In genomic region chr3:26280517-26280916, GRCh38 we compare ENCODE assay signal across 2 cellular contexts.
TF ChIP-seq lines count a peak whose summit lies in the region.

No MANE protein-coding gene starts in this region.

TF ChIP-seq in SK-N-SH, 30 proteins besides CTCF, POLR2A, EP300 and RAD21 (continued from another document):
- TF ChIP-seq, protein P1, sequence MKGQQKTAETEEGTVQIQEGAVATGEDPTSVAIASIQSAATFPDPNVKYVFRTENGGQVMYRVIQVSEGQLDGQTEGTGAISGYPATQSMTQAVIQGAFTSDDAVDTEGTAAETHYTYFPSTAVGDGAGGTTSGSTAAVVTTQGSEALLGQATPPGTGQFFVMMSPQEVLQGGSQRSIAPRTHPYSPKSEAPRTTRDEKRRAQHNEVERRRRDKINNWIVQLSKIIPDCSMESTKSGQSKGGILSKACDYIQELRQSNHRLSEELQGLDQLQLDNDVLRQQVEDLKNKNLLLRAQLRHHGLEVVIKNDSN (IDR thresholded peaks at IDR 0.05; ENCODE audit: borderline replicate concordance, low read depth) = no peak
- TF ChIP-seq, protein P2, sequence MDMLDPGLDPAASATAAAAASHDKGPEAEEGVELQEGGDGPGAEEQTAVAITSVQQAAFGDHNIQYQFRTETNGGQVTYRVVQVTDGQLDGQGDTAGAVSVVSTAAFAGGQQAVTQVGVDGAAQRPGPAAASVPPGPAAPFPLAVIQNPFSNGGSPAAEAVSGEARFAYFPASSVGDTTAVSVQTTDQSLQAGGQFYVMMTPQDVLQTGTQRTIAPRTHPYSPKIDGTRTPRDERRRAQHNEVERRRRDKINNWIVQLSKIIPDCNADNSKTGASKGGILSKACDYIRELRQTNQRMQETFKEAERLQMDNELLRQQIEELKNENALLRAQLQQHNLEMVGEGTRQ (IDR thresholded peaks at IDR 0.05; ENCODE audit: borderline replicate concordance, low read depth, low read length) = no peak
- no peak for TF ChIP-seq MXI1 (IDR thresholded peaks at IDR 0.05; ENCODE audit: low read depth, low read length)
- TF ChIP-seq REST (IDR thresholded peaks at IDR 0.05; ENCODE audit: low read depth, low read length) = no peak
- TF ChIP-seq FOSL2 (IDR thresholded peaks at IDR 0.05; ENCODE audit: borderline replicate concordance, low read depth) = no peak
- TF ChIP-seq SMC3 (IDR thresholded peaks at IDR 0.05; ENCODE audit: low read depth, low read length) = no peak
- TF ChIP-seq MEF2A (IDR thresholded peaks at IDR 0.05; ENCODE audit: borderline replicate concordance, low read depth) = no peak
- no peak for TF ChIP-seq EZH2phosphoT487 (IDR thresholded peaks at IDR 0.05; ENCODE audit: borderline replicate concordance, low read depth)
- TF ChIP-seq FOXM1 (IDR thresholded peaks at IDR 0.05; ENCODE audit: low read depth) = no peak
- TF ChIP-seq NFIC (IDR thresholded peaks at IDR 0.05; ENCODE audit: borderline replicate concordance) = no peak

TF ChIP-seq in SK-N-SH treated with all-trans-retinoic acid at 6 μM for 48 hours, 23 proteins besides CTCF, POLR2A, EP300 and RAD21 (continued from another document):
- TF ChIP-seq, protein P3, sequence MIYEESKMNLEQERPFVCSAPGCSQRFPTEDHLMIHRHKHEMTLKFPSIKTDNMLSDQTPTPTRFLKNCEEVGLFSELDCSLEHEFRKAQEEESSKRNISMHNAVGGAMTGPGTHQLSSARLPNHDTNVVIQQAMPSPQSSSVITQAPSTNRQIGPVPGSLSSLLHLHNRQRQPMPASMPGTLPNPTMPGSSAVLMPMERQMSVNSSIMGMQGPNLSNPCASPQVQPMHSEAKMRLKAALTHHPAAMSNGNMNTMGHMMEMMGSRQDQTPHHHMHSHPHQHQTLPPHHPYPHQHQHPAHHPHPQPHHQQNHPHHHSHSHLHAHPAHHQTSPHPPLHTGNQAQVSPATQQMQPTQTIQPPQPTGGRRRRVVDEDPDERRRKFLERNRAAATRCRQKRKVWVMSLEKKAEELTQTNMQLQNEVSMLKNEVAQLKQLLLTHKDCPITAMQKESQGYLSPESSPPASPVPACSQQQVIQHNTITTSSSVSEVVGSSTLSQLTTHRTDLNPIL (CRISPR knock-in tag; IDR thresholded peaks at IDR 0.05; ENCODE audit: low read depth) = no peak
- TF ChIP-seq ZFP30 (CRISPR knock-in tag; IDR thresholded peaks at IDR 0.05) (no peak), PPARA (CRISPR knock-in tag; IDR thresholded peaks at IDR 0.05; ENCODE audit: borderline replicate concordance) (no peak), ZFP3 (CRISPR knock-in tag; IDR thresholded peaks at IDR 0.05) (no peak)
